1 cellular context compared by ENCODE assay signal in the genomic region with DNA sequence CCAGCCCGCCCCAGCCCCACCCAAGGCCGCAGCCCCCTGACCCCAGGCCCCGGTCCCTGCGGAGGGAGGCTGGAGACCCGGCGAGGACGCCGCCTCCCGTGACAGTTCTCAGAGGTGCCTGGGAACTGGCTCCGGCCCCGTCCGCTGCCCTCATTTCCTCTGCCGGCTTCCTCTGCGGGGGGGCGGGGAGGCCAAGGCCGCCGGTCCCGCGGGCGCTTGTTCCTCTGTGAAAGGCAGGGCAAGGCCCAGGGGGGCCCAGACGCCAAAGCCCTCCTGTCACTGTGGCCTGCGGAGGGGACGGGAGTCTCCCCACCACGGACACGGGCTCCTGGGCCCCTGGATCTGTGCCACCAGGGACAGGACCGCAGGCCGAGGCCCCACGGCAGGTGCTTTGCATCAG.
TF ChIP-seq lines count a peak whose summit lies in the region.

No MANE protein-coding gene starts in this region.

TF ChIP-seq in K562, 482 proteins besides CTCF, POLR2A, EP300 and RAD21 (continued from another document):
- TF ChIP-seq, protein P1, sequence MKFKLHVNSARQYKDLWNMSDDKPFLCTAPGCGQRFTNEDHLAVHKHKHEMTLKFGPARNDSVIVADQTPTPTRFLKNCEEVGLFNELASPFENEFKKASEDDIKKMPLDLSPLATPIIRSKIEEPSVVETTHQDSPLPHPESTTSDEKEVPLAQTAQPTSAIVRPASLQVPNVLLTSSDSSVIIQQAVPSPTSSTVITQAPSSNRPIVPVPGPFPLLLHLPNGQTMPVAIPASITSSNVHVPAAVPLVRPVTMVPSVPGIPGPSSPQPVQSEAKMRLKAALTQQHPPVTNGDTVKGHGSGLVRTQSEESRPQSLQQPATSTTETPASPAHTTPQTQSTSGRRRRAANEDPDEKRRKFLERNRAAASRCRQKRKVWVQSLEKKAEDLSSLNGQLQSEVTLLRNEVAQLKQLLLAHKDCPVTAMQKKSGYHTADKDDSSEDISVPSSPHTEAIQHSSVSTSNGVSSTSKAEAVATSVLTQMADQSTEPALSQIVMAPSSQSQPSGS (CRISPR knock-in tag; IDR thresholded peaks at IDR 0.05): no peak
- TF ChIP-seq, protein P2, sequence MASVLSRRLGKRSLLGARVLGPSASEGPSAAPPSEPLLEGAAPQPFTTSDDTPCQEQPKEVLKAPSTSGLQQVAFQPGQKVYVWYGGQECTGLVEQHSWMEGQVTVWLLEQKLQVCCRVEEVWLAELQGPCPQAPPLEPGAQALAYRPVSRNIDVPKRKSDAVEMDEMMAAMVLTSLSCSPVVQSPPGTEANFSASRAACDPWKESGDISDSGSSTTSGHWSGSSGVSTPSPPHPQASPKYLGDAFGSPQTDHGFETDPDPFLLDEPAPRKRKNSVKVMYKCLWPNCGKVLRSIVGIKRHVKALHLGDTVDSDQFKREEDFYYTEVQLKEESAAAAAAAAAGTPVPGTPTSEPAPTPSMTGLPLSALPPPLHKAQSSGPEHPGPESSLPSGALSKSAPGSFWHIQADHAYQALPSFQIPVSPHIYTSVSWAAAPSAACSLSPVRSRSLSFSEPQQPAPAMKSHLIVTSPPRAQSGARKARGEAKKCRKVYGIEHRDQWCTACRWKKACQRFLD (CRISPR knock-in tag; IDR thresholded peaks at IDR 0.05): no peak
- TF ChIP-seq E2F3 (CRISPR knock-in tag; IDR thresholded peaks at IDR 0.05) (no peak), PURB (CRISPR knock-in tag; IDR thresholded peaks at IDR 0.05; ENCODE audit: low read depth) (no peak), ID3 (CRISPR knock-in tag; IDR thresholded peaks at IDR 0.05) (no peak), ID3 (tag; IDR thresholded peaks at IDR 0.05) (no peak), TARDBP (IDR thresholded peaks at IDR 0.05) (no peak), MEF2D (tag; conservative IDR thresholded peaks at IDR 0.05; ENCODE audit: low read depth) (no peak)
- TF ChIP-seq, protein P3, sequence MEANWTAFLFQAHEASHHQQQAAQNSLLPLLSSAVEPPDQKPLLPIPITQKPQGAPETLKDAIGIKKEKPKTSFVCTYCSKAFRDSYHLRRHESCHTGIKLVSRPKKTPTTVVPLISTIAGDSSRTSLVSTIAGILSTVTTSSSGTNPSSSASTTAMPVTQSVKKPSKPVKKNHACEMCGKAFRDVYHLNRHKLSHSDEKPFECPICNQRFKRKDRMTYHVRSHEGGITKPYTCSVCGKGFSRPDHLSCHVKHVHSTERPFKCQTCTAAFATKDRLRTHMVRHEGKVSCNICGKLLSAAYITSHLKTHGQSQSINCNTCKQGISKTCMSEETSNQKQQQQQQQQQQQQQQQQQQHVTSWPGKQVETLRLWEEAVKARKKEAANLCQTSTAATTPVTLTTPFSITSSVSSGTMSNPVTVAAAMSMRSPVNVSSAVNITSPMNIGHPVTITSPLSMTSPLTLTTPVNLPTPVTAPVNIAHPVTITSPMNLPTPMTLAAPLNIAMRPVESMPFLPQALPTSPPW (CRISPR knock-in tag; IDR thresholded peaks at IDR 0.05): peak; percentile 38; the same call in 1 of the 2 replicates
